In genomic region chr5:149100331-149100730, GRCh38 we compare ENCODE assay signal across 36 cellular contexts. TPM values are rescaled to one million over a fixed set of nuclear protein-coding genes. Genes with fewer than 3 reads are reported as not detected.
"Had no signal": no experiment of that assay in that cellular context is flagged by ENCODE, and none has a peak within 500 bp of the region (broad histone marks: within the 10 kb centered on the region; RNA-seq: fewer than 3 reads in every experiment).

No MANE protein-coding gene starts in this region.

- FAIRE-seq: bronchial epithelial cell had no signal

- H3K27me3 ChIP-seq: adrenal gland, ascending aorta, body of pancreas, brain microvascular endothelial cell, breast epithelium, cardiac muscle cell had no signal

- H3K27ac Mint-ChIP-seq: activated naive CD4-positive, alpha-beta T cell treated with anti-CD3 and anti-CD28 coated beads for 36 hours; activated naive CD4-positive, alpha-beta T cell treated with anti-CD3 and anti-CD28 coated beads, Interleukin-2, amount 10 ng/mL, durations not matched to agents 7 days and 5 days; activated naive CD4-positive, alpha-beta T cell treated with anti-CD3 and anti-CD28 coated beads, Interleukin-2, amount 50 U/mL, for 24 hours; activated naive CD8-positive, alpha-beta T cell; activated naive CD8-positive, alpha-beta T cell treated with anti-CD3 and anti-CD28 coated beads for 36 hours; activated naive CD8-positive, alpha-beta T cell treated with anti-CD3 and anti-CD28 coated beads, Interleukin-2, amount 10 ng/mL, durations not matched to agents 7 days and 5 days; activated naive CD8-positive, alpha-beta T cell treated with anti-CD3 and anti-CD28 coated beads, Interleukin-2, amount 50 U/mL, for 24 hours; activated T-cell treated with anti-CD3 and anti-CD28 coated beads, Interleukin-2, amount 50 U/mL, for 24 hours; activated T-cell treated with anti-CD3 and anti-CD28 coated beads, Interleukin-2, amount 50 U/mL, for 72 hours; activated T-helper 1 cell treated with anti-CD3 and anti-CD28 coated beads, Interleukin-12 subunit alpha, Interleukin-12 subunit beta, Interleukin-2, Interleukin-4 antibody, amounts not matched to agents 30 ng/mL and 10 ng/mL and 1 ng/mL, durations not matched to agents 14 hours and 24 hours and 36 hours; activated T-helper 17 cell treated with anti-CD3 and anti-CD28 coated beads, Interleukin-2, amount 50 U/mL, for 72 hours; activated T-helper 2 cell treated with anti-CD3 and anti-CD28 coated beads, Interferon-gamma antibody, Interleukin-2, Interleukin-4, amounts not matched to agents 10 μg/mL and 5 μg/mL and 100 μg/mL, durations not matched to agents 14 hours and 24 hours and 36 hours; brain had no signal

- H3K27ac ChIP-seq: adrenal gland, ascending aorta, body of pancreas, brain microvascular endothelial cell, breast epithelium, cardiac muscle cell had no signal

- H3K36me3 ChIP-seq: adrenal gland, ascending aorta, brain microvascular endothelial cell, breast epithelium, cardiac muscle cell had no signal

- ATAC-seq: activated naive CD8-positive, alpha-beta T cell treated with anti-CD3 and anti-CD28 coated beads, Interleukin-2, amount 50 U/mL, for 24 hours; activated T-cell treated with anti-CD3 and anti-CD28 coated beads, Interleukin-2, amount 50 U/mL, for 4 hours; activated T-cell treated with anti-CD3 and anti-CD28 coated beads, Interleukin-2, amount 50 U/mL, for 72 hours; activated T-helper 17 cell treated with anti-CD3 and anti-CD28 coated beads, Interleukin-2, amount 50 U/mL, for 72 hours; body of pancreas had no signal

- H3K9me3 ChIP-seq: body of pancreas had no signal

- H3K36me3 Mint-ChIP-seq: brain had no signal

- H3K4me3 ChIP-seq: adrenal gland, ascending aorta, body of pancreas, breast epithelium, cardiac muscle cell had no signal

- DNase-seq: activated effector memory CD4-positive, alpha-beta T cell treated with anti-CD3 and anti-CD28 coated beads, Interleukin-2, amount 50 U/mL, for 16 hours; activated effector memory CD4-positive, alpha-beta T cell treated with Interleukin-2 at 50 U/mL for 16 hours; activated gamma-delta T cell; activated gamma-delta T cell treated with Interleukin-2 at 50 U/mL for 16 hours; activated naive CD4-positive, alpha-beta T cell; activated naive CD4-positive, alpha-beta T cell treated with anti-CD3 and anti-CD28 coated beads for 36 hours; activated naive CD4-positive, alpha-beta T cell treated with anti-CD3 and anti-CD28 coated beads, Interleukin-2, amount 10 ng/mL, durations not matched to agents 7 days and 5 days; activated naive CD4-positive, alpha-beta T cell treated with anti-CD3 and anti-CD28 coated beads, Interleukin-2, amount 50 U/mL, for 16 hours; activated naive CD4-positive, alpha-beta T cell treated with Interleukin-2 at 50 U/mL for 16 hours; activated naive CD8-positive, alpha-beta T cell treated with anti-CD3 and anti-CD28 coated beads for 36 hours; activated naive CD8-positive, alpha-beta T cell treated with anti-CD3 and anti-CD28 coated beads, Interleukin-2, amount 10 ng/mL, durations not matched to agents 7 days and 5 days; activated naive CD8-positive, alpha-beta T cell treated with anti-CD3 and anti-CD28 coated beads, Interleukin-2, amount 50 U/mL, for 24 hours; activated T-cell treated with anti-CD3 and anti-CD28 coated beads, Interleukin-2, amount 50 U/mL, for 24 hours; activated T-cell treated with anti-CD3 and anti-CD28 coated beads, Interleukin-2, amount 50 U/mL, for 4 hours; activated T-cell treated with anti-CD3 and anti-CD28 coated beads, Interleukin-2, amount 50 U/mL, for 48 hours; activated T-cell treated with anti-CD3 and anti-CD28 coated beads, Interleukin-2, amount 50 U/mL, for 72 hours; adrenal gland; amniotic stem cell; amygdala; anterior cingulate cortex; aorta; body of pancreas; brain microvascular endothelial cell; caudate nucleus; central memory CD4-positive, alpha-beta T cell; cerebellar nuclear complex had no signal

- H3K4me1 ChIP-seq: adrenal gland, ascending aorta, body of pancreas, breast epithelium had no signal

RNA-seq across cellular contexts. Expression of gene SH3TC2, which starts 37.5 kb away (rescaled TPM):
- total RNA-seq: activated naive CD4-positive, alpha-beta T cell treated with anti-CD3 and anti-CD28 coated beads for 36 hours; activated naive CD8-positive, alpha-beta T cell treated with anti-CD3 and anti-CD28 coated beads for 36 hours; activated naive CD8-positive, alpha-beta T cell treated with anti-CD3 and anti-CD28 coated beads, Interleukin-2, amount 10 ng/mL, durations not matched to agents 7 days and 5 days; activated T-cell treated with anti-CD3 and anti-CD28 coated beads, Interleukin-2, amount 50 U/mL, for 4 hours; activated T-helper 1 cell treated with anti-CD3 and anti-CD28 coated beads, Interleukin-12 subunit alpha, Interleukin-12 subunit beta, Interleukin-2, Interleukin-4 antibody, amounts not matched to agents 30 ng/mL and 10 ng/mL and 1 ng/mL, durations not matched to agents 14 hours and 24 hours and 36 hours; activated T-helper 17 cell treated with anti-CD3 and anti-CD28 coated beads, Interleukin-2, amount 50 U/mL, for 72 hours; activated T-helper 2 cell treated with anti-CD3 and anti-CD28 coated beads, Interferon-gamma antibody, Interleukin-2, Interleukin-4, amounts not matched to agents 10 μg/mL and 5 μg/mL and 100 μg/mL, durations not matched to agents 14 hours and 24 hours and 36 hours had no signal
- polyA plus RNA-seq: aorta had no signal

RNA-seq across cellular contexts. Expression of gene ABLIM3, which starts 41.0 kb away (rescaled TPM):
- total RNA-seq: activated naive CD4-positive, alpha-beta T cell treated with anti-CD3 and anti-CD28 coated beads for 36 hours; activated naive CD8-positive, alpha-beta T cell treated with anti-CD3 and anti-CD28 coated beads for 36 hours; activated naive CD8-positive, alpha-beta T cell treated with anti-CD3 and anti-CD28 coated beads, Interleukin-2, amount 10 ng/mL, durations not matched to agents 7 days and 5 days; activated T-helper 1 cell treated with anti-CD3 and anti-CD28 coated beads, Interleukin-12 subunit alpha, Interleukin-12 subunit beta, Interleukin-2, Interleukin-4 antibody, amounts not matched to agents 30 ng/mL and 10 ng/mL and 1 ng/mL, durations not matched to agents 14 hours and 24 hours and 36 hours; activated T-helper 2 cell treated with anti-CD3 and anti-CD28 coated beads, Interferon-gamma antibody, Interleukin-2, Interleukin-4, amounts not matched to agents 10 μg/mL and 5 μg/mL and 100 μg/mL, durations not matched to agents 14 hours and 24 hours and 36 hours had no signal
